In the genomic region with DNA sequence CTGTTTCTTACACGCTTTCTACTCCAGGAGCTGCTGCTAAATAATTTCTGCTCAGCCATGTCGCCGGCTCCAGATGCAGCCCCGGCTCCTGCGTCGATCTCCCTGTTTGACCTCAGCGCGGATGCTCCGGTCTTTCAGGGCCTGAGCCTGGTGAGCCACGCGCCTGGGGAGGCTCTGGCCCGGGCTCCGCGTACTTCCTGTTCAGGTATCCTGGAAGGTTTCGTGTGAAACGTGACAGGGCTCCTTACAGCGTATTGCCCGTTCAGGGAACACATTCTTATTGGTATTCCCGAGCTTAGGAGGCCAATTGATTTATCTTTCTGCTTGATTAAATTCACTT, we compare ENCODE assay signal across 1 cellular context.
TF ChIP-seq lines count a peak whose summit lies in the region.

No MANE protein-coding gene starts in this region.

TF ChIP-seq in HepG2, 621 proteins besides CTCF, POLR2A, EP300 and RAD21 (continued from another document and continues in another):
- TF ChIP-seq, protein P1, sequence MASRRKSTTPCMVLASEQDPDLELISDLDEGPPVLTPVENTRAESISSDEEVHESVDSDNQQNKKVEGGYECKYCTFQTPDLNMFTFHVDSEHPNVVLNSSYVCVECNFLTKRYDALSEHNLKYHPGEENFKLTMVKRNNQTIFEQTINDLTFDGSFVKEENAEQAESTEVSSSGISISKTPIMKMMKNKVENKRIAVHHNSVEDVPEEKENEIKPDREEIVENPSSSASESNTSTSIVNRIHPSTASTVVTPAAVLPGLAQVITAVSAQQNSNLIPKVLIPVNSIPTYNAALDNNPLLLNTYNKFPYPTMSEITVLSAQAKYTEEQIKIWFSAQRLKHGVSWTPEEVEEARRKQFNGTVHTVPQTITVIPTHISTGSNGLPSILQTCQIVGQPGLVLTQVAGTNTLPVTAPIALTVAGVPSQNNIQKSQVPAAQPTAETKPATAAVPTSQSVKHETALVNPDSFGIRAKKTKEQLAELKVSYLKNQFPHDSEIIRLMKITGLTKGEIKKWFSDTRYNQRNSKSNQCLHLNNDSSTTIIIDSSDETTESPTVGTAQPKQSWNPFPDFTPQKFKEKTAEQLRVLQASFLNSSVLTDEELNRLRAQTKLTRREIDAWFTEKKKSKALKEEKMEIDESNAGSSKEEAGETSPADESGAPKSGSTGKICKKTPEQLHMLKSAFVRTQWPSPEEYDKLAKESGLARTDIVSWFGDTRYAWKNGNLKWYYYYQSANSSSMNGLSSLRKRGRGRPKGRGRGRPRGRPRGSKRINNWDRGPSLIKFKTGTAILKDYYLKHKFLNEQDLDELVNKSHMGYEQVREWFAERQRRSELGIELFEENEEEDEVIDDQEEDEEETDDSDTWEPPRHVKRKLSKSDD (CRISPR knock-in tag; IDR thresholded peaks at IDR 0.05; ENCODE audit: low read depth), result no peak
- TF ChIP-seq CAMTA2 (CRISPR knock-in tag; IDR thresholded peaks at IDR 0.05; ENCODE audit: borderline replicate concordance) (no peak), ZNF12 (CRISPR knock-in tag; IDR thresholded peaks at IDR 0.05) (no peak), KLF13 (CRISPR knock-in tag; IDR thresholded peaks at IDR 0.05) (0 out of 2 replicates have a peak, but pooled peaks have one; percentile 13), GABPB1 (CRISPR knock-in tag; IDR thresholded peaks at IDR 0.05) (peak; percentile 66), TEAD2 (CRISPR knock-in tag; IDR thresholded peaks at IDR 0.05) (no peak), MTA1 (CRISPR knock-in tag; IDR thresholded peaks at IDR 0.05; ENCODE audit: borderline replicate concordance) (peak; percentile 43; the same call in 1 of the 2 replicates), PAX8 (CRISPR knock-in tag; IDR thresholded peaks at IDR 0.05; ENCODE audit: borderline replicate concordance) (0 out of 2 replicates have a peak, but pooled peaks have one; percentile 55), TOPORS (CRISPR knock-in tag; IDR thresholded peaks at IDR 0.05) (no peak), SMARCE1 (IDR thresholded peaks at IDR 0.05; ENCODE audit: borderline replicate concordance) (no peak), NFKBIZ (CRISPR knock-in tag; IDR thresholded peaks at IDR 0.05) (no peak), MIXL1 (CRISPR knock-in tag; IDR thresholded peaks at IDR 0.05) (no peak), ZNF546 (CRISPR knock-in tag; conservative IDR thresholded peaks at IDR 0.05) (no peak), HNRNPK (IDR thresholded peaks at IDR 0.05; ENCODE audit: low read depth, low read length, poor library complexity, severe bottlenecking) (no peak), TCF7L2 (IDR thresholded peaks at IDR 0.05; ENCODE audit: low read depth, low read length) (no peak), MAZ (IDR thresholded peaks at IDR 0.05; ENCODE audit: borderline replicate concordance, low read depth, low read length) (no peak), MAZ (CRISPR knock-in tag; IDR thresholded peaks at IDR 0.05; ENCODE audit: low read depth) (no peak), ZNF556 (CRISPR knock-in tag; IDR thresholded peaks at IDR 0.05; ENCODE audit: borderline replicate concordance) (no peak), BHLHE40 (IDR thresholded peaks at IDR 0.05; ENCODE audit: low read length) (peak; percentile 52), ZNF557 (CRISPR knock-in tag; IDR thresholded peaks at IDR 0.05) (0 out of 2 replicates have a peak, but pooled peaks have one; percentile 12), FOSL2 (CRISPR knock-in tag; IDR thresholded peaks at IDR 0.05) (no peak), NFYC (CRISPR knock-in tag; IDR thresholded peaks at IDR 0.05) (no peak), FOXK1 (CRISPR knock-in tag; IDR thresholded peaks at IDR 0.05; ENCODE audit: borderline replicate concordance, low read depth) (no peak), DR1 (CRISPR knock-in tag; IDR thresholded peaks at IDR 0.05) (no peak), THYN1 (CRISPR knock-in tag; IDR thresholded peaks at IDR 0.05; ENCODE audit: borderline replicate concordance, low read depth) (no peak), ZBTB21 (CRISPR knock-in tag; IDR thresholded peaks at IDR 0.05) (no peak)
- TF ChIP-seq, protein P2, sequence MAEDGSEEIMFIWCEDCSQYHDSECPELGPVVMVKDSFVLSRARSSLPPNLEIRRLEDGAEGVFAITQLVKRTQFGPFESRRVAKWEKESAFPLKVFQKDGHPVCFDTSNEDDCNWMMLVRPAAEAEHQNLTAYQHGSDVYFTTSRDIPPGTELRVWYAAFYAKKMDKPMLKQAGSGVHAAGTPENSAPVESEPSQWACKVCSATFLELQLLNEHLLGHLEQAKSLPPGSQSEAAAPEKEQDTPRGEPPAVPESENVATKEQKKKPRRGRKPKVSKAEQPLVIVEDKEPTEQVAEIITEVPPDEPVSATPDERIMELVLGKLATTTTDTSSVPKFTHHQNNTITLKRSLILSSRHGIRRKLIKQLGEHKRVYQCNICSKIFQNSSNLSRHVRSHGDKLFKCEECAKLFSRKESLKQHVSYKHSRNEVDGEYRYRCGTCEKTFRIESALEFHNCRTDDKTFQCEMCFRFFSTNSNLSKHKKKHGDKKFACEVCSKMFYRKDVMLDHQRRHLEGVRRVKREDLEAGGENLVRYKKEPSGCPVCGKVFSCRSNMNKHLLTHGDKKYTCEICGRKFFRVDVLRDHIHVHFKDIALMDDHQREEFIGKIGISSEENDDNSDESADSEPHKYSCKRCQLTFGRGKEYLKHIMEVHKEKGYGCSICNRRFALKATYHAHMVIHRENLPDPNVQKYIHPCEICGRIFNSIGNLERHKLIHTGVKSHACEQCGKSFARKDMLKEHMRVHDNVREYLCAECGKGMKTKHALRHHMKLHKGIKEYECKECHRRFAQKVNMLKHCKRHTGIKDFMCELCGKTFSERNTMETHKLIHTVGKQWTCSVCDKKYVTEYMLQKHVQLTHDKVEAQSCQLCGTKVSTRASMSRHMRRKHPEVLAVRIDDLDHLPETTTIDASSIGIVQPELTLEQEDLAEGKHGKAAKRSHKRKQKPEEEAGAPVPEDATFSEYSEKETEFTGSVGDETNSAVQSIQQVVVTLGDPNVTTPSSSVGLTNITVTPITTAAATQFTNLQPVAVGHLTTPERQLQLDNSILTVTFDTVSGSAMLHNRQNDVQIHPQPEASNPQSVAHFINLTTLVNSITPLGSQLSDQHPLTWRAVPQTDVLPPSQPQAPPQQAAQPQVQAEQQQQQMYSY (CRISPR knock-in tag; IDR thresholded peaks at IDR 0.05), result 0 out of 2 replicates have a peak, but pooled peaks have one; percentile 31
- TF ChIP-seq, protein P3, sequence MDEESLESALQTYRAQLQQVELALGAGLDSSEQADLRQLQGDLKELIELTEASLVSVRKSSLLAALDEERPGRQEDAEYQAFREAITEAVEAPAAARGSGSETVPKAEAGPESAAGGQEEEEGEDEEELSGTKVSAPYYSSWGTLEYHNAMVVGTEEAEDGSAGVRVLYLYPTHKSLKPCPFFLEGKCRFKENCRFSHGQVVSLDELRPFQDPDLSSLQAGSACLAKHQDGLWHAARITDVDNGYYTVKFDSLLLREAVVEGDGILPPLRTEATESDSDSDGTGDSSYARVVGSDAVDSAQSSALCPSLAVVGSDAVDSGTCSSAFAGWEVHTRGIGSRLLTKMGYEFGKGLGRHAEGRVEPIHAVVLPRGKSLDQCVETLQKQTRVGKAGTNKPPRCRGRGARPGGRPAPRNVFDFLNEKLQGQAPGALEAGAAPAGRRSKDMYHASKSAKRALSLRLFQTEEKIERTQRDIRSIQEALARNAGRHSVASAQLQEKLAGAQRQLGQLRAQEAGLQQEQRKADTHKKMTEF (CRISPR knock-in tag; IDR thresholded peaks at IDR 0.05), result no peak
- TF ChIP-seq, protein P4, sequence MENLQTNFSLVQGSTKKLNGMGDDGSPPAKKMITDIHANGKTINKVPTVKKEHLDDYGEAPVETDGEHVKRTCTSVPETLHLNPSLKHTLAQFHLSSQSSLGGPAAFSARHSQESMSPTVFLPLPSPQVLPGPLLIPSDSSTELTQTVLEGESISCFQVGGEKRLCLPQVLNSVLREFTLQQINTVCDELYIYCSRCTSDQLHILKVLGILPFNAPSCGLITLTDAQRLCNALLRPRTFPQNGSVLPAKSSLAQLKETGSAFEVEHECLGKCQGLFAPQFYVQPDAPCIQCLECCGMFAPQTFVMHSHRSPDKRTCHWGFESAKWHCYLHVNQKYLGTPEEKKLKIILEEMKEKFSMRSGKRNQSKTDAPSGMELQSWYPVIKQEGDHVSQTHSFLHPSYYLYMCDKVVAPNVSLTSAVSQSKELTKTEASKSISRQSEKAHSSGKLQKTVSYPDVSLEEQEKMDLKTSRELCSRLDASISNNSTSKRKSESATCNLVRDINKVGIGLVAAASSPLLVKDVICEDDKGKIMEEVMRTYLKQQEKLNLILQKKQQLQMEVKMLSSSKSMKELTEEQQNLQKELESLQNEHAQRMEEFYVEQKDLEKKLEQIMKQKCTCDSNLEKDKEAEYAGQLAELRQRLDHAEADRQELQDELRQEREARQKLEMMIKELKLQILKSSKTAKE (CRISPR knock-in tag; IDR thresholded peaks at IDR 0.05; ENCODE audit: borderline replicate concordance), result no peak
- TF ChIP-seq, protein P5, sequence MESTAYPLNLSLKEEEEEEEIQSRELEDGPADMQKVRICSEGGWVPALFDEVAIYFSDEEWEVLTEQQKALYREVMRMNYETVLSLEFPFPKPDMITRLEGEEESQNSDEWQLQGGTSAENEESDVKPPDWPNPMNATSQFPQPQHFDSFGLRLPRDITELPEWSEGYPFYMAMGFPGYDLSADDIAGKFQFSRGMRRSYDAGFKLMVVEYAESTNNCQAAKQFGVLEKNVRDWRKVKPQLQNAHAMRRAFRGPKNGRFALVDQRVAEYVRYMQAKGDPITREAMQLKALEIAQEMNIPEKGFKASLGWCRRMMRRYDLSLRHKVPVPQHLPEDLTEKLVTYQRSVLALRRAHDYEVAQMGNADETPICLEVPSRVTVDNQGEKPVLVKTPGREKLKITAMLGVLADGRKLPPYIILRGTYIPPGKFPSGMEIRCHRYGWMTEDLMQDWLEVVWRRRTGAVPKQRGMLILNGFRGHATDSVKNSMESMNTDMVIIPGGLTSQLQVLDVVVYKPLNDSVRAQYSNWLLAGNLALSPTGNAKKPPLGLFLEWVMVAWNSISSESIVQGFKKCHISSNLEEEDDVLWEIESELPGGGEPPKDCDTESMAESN (CRISPR knock-in tag; conservative IDR thresholded peaks at IDR 0.05), result no peak
- TF ChIP-seq, protein P6, sequence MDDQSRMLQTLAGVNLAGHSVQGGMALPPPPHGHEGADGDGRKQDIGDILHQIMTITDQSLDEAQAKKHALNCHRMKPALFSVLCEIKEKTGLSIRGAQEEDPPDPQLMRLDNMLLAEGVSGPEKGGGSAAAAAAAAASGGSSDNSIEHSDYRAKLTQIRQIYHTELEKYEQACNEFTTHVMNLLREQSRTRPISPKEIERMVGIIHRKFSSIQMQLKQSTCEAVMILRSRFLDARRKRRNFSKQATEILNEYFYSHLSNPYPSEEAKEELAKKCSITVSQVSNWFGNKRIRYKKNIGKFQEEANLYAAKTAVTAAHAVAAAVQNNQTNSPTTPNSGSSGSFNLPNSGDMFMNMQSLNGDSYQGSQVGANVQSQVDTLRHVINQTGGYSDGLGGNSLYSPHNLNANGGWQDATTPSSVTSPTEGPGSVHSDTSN (CRISPR knock-in tag; IDR thresholded peaks at IDR 0.05; ENCODE audit: borderline replicate concordance), result no peak
- TF ChIP-seq, protein P7, sequence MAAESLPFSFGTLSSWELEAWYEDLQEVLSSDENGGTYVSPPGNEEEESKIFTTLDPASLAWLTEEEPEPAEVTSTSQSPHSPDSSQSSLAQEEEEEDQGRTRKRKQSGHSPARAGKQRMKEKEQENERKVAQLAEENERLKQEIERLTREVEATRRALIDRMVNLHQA (CRISPR knock-in tag; IDR thresholded peaks at IDR 0.05), result 0 out of 2 replicates have a peak, but pooled peaks have one; percentile 67
- TF ChIP-seq, protein P8, sequence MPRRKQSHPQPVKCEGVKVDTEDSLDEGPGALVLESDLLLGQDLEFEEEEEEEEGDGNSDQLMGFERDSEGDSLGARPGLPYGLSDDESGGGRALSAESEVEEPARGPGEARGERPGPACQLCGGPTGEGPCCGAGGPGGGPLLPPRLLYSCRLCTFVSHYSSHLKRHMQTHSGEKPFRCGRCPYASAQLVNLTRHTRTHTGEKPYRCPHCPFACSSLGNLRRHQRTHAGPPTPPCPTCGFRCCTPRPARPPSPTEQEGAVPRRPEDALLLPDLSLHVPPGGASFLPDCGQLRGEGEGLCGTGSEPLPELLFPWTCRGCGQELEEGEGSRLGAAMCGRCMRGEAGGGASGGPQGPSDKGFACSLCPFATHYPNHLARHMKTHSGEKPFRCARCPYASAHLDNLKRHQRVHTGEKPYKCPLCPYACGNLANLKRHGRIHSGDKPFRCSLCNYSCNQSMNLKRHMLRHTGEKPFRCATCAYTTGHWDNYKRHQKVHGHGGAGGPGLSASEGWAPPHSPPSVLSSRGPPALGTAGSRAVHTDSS (CRISPR knock-in tag; conservative IDR thresholded peaks at IDR 0.05), result no peak
- TF ChIP-seq, protein P9, sequence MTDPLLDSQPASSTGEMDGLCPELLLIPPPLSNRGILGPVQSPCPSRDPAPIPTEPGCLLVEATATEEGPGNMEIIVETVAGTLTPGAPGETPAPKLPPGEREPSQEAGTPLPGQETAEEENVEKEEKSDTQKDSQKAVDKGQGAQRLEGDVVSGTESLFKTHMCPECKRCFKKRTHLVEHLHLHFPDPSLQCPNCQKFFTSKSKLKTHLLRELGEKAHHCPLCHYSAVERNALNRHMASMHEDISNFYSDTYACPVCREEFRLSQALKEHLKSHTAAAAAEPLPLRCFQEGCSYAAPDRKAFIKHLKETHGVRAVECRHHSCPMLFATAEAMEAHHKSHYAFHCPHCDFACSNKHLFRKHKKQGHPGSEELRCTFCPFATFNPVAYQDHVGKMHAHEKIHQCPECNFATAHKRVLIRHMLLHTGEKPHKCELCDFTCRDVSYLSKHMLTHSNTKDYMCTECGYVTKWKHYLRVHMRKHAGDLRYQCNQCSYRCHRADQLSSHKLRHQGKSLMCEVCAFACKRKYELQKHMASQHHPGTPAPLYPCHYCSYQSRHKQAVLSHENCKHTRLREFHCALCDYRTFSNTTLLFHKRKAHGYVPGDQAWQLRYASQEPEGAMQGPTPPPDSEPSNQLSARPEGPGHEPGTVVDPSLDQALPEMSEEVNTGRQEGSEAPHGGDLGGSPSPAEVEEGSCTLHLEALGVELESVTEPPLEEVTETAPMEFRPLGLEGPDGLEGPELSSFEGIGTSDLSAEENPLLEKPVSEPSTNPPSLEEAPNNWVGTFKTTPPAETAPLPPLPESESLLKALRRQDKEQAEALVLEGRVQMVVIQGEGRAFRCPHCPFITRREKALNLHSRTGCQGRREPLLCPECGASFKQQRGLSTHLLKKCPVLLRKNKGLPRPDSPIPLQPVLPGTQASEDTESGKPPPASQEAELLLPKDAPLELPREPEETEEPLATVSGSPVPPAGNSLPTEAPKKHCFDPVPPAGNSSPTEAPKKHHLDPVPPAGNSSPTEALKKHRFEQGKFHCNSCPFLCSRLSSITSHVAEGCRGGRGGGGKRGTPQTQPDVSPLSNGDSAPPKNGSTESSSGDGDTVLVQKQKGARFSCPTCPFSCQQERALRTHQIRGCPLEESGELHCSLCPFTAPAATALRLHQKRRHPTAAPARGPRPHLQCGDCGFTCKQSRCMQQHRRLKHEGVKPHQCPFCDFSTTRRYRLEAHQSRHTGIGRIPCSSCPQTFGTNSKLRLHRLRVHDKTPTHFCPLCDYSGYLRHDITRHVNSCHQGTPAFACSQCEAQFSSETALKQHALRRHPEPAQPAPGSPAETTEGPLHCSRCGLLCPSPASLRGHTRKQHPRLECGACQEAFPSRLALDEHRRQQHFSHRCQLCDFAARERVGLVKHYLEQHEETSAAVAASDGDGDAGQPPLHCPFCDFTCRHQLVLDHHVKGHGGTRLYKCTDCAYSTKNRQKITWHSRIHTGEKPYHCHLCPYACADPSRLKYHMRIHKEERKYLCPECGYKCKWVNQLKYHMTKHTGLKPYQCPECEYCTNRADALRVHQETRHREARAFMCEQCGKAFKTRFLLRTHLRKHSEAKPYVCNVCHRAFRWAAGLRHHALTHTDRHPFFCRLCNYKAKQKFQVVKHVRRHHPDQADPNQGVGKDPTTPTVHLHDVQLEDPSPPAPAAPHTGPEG (CRISPR knock-in tag; IDR thresholded peaks at IDR 0.05), result no peak
